8 cellular contexts compared by ENCODE assay signal in genomic region chr6:157323114-157323923, GRCh38. TPM values are rescaled to one million over a fixed set of nuclear protein-coding genes. Genes with fewer than 3 reads are reported as not detected.
A peak's percentile ranks its signal among the peaks of the same experiment; 100 is the strongest.
DNase-seq lines count a peak whose midpoint lies in the region; ATAC-seq and TF ChIP-seq lines count a peak whose summit lies in the region.

Gene TMEM242 (minus strand): TSS chr6:157323519. CDS start chr6:157323499, 20 bp downstream.

- DNase-seq in AG09319 (ENCODE audit: extremely low read depth, low read depth) (peak; percentile 78), mesenteric fat pad (ENCODE audit: low spot score) (peak; percentile 97), NCI-H1694 treated with DMSO at 0.1 percent for 48 hours (lab: John Stamatoyannopoulos, UW) (no peak)
- DNase-seq in activated CD4-positive, alpha-beta T cell treated with anti-CD3 and anti-CD28 coated beads, Interleukin-2, amount 50 U/mL, for 1 hour = peak; percentile 85
- peak; percentile 72 for DNase-seq in effector CD4-positive, alpha-beta T cell
- DNase-seq in stimulated activated CD8-positive, alpha-beta memory T cell treated with anti-CD3 and anti-CD28 coated beads, Interleukin-15, amount 100 ng/mL, for 4 hours (ENCODE audit: low read depth in 2 of 2) = peak; percentile 71 to 78

- peak; percentile 90 for ATAC-seq in GM19372 (IDR thresholded peaks at IDR 0.05; ENCODE audit: low read depth, unreplicated experiment)
- peak; percentile 64 for ATAC-seq in HG03558 (IDR thresholded peaks at IDR 0.05; ENCODE audit: extremely low read depth, unreplicated experiment)

- peak; percentile 23 for TF ChIP-seq CTCF in AG09319 (IDR thresholded peaks at IDR 0.05; ENCODE audit: low read depth, low read length)

RNA-seq across cellular contexts. Expression of gene TMEM242, which starts in this region (rescaled TPM):
- 9.6 TPM for total RNA-seq in mesenteric fat pad
